In the genomic region with DNA sequence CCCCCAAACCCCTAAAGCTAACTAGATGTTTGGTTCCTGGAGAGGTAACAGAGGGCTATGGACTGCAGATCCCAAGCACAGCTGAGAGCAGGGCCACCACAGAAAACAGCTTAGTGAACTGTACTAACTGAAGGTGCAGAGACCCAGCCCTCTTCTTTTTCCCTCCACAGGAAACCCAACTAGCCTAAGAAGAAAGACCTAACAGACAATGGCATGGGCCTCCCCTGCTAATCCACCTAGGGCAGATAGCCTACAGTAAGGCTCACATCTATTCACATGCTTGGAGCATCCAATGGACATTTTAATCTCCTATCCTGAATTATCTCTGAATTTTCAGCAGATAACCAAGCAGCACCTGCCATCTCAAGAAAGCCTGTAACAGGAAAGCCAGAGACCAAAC, we compare ENCODE assay signal across 23 cellular contexts. TPM values are rescaled to one million over a fixed set of nuclear protein-coding genes. Genes with fewer than 3 reads are reported as not detected.
DNase-seq lines count a peak whose midpoint lies in the region; ATAC-seq, FAIRE-seq and TF ChIP-seq lines count a peak whose summit lies in the region.
"Had no signal": no experiment of that assay in that cellular context is flagged by ENCODE, and none has a peak within 500 bp of the region (broad histone marks: within the 10 kb centered on the region; RNA-seq: fewer than 3 reads in every experiment).

No MANE protein-coding gene starts in this region.

- no peak for ATAC-seq in activated T-cell treated with anti-CD3 and anti-CD28 coated beads, Interleukin-2, amount 50 U/mL, for 72 hours (replicated peaks in 1 of 2)
- no peak for ATAC-seq in HG02759 (IDR thresholded peaks at IDR 0.05; ENCODE audit: unreplicated experiment)
- ATAC-seq: GM12878 had no signal

- no peak for FAIRE-seq in urothelium cell line (lab: Jason Lieb, UNC)
- FAIRE-seq: GM12878 had no signal

- H3K27ac Mint-ChIP-seq in activated T-cell treated with anti-CD3 and anti-CD28 coated beads, Interleukin-2, amount 50 U/mL, for 72 hours = peak overlapping the region; percentile 46
- H3K27ac Mint-ChIP-seq in endothelial cell (ENCODE audit: unreplicated experiment) = peak overlapping the region; percentile 74
- H3K27ac Mint-ChIP-seq: HFFc6 had no signal

- H3K9ac ChIP-seq in HUES48 (ENCODE audit: low read depth, low read length) = no peak overlapping the region
- H3K9ac ChIP-seq: GM23248 had no signal

- peaks cover 26% of the 10 kb centered on the region for H3K36me3 ChIP-seq in HUES48 (ENCODE audit: control insufficient read depth, insufficient read depth, low read length)

- H3K9me3 ChIP-seq in HUES48 (ENCODE audit: control insufficient read depth, insufficient read depth, low read length) = no peaks in the 10 kb centered on the region
- H3K9me3 ChIP-seq: HAP-1, SJSA1 had no signal

- TF ChIP-seq CTCF in endothelial cell (IDR thresholded peaks at IDR 0.05; ENCODE audit: unreplicated experiment) = no peak

- H3K27me3 ChIP-seq in HUES48 (ENCODE audit: control insufficient read depth, insufficient read depth, low read length) = no peaks in the 10 kb centered on the region
- H3K27me3 ChIP-seq: SJSA1 had no signal

- H3K4me1 ChIP-seq in HUES48 (ENCODE audit: control insufficient read depth, insufficient read depth, low read length) = no peaks in the 10 kb centered on the region
- H3K4me1 ChIP-seq: HAP-1, SJSA1 had no signal

- H3K27me3 Mint-ChIP-seq in activated T-cell treated with anti-CD3 and anti-CD28 coated beads, Interleukin-2, amount 50 U/mL, for 72 hours (ENCODE audit: low read depth) = no peaks in the 10 kb centered on the region
- H3K27me3 Mint-ChIP-seq in endothelial cell (ENCODE audit: unreplicated experiment) = no peaks in the 10 kb centered on the region

- no peak overlapping the region for H3K4me3 Mint-ChIP-seq in activated T-cell treated with anti-CD3 and anti-CD28 coated beads, Interleukin-2, amount 50 U/mL, for 72 hours
- no peak overlapping the region for H3K4me3 Mint-ChIP-seq in endothelial cell (ENCODE audit: unreplicated experiment)
- H3K4me3 Mint-ChIP-seq: HFFc6 had no signal

- no peak for DNase-seq in activated T-cell treated with anti-CD3 and anti-CD28 coated beads, Interleukin-2, amount 50 U/mL, for 72 hours
- no peak for DNase-seq in activated T-cell treated with anti-CD3 and anti-CD28 coated beads, Interleukin-2, amount 50 U/mL, for 1 hour
- DNase-seq in endothelial cell (ENCODE audit: low spot score) (no peak), urothelium cell line (ENCODE audit: low spot score) (no peak), NK-92 (lab: John Stamatoyannopoulos, UW; ENCODE audit: unreplicated experiment) (no peak)
- DNase-seq: EL, GDM1, GM23248, HFFc6, NCI-H1092, NCI-H1436, NCI-H187, NCI-H2171 treated with DMSO at 0.1 percent for 48 hours, NCI-H345, NCI-H510A treated with DMSO at 0.1 percent for 48 hours, NCI-H748 treated with DMSO at 0.1 percent for 48 hours, PC-9, Right ventricle myocardium superior had no signal

- peaks cover 2 to 22% of the 10 kb centered on the region in 2 donors for H3K36me3 Mint-ChIP-seq in activated T-cell treated with anti-CD3 and anti-CD28 coated beads, Interleukin-2, amount 50 U/mL, for 72 hours (ENCODE audit: insufficient read depth in 2 of 2)
- H3K36me3 Mint-ChIP-seq in endothelial cell (ENCODE audit: low read depth, unreplicated experiment) = peaks cover 29% of the 10 kb centered on the region

- peak overlapping the region; percentile 28 for H3K27ac ChIP-seq in HUES48 (ENCODE audit: low read depth, low read length)
- H3K27ac ChIP-seq: GM23248, PC-9, SJSA1 had no signal

- peaks cover 13% of the 10 kb centered on the region for H3K4me1 Mint-ChIP-seq in activated T-cell treated with anti-CD3 and anti-CD28 coated beads, Interleukin-2, amount 50 U/mL, for 72 hours (ENCODE audit: low read depth)
- peaks cover 21% of the 10 kb centered on the region for H3K4me1 Mint-ChIP-seq in endothelial cell (ENCODE audit: unreplicated experiment)

- no peak overlapping the region for H3K4me3 ChIP-seq in HUES48 (ENCODE audit: low read depth, low read length)
- H3K4me3 ChIP-seq: GM12878, GM23248, HAP-1, PC-9, SJSA1 had no signal

- H3K9me3 Mint-ChIP-seq in activated T-cell treated with anti-CD3 and anti-CD28 coated beads, Interleukin-2, amount 50 U/mL, for 72 hours = peaks cover 0 to 2% of the 10 kb centered on the region in 2 donors
- H3K9me3 Mint-ChIP-seq in endothelial cell (ENCODE audit: unreplicated experiment) = no peaks in the 10 kb centered on the region
- H3K9me3 Mint-ChIP-seq: HFFc6 had no signal

RNA-seq across cellular contexts. Expression of gene FECH, which starts 8.8 kb away (rescaled TPM):
- total RNA-seq in activated T-cell treated with anti-CD3 and anti-CD28 coated beads, Interleukin-2, amount 50 U/mL, for 72 hours = 10 to 100 TPM; 24.2 to 32.6 TPM
- total RNA-seq in endothelial cell (ENCODE audit: unreplicated experiment) = 51.6 TPM

RNA-seq across cellular contexts. Expression of gene NARS1, which starts 26.3 kb away (rescaled TPM):
- total RNA-seq in activated T-cell treated with anti-CD3 and anti-CD28 coated beads, Interleukin-2, amount 50 U/mL, for 72 hours = 100 to 1,000 TPM; 130 to 137 TPM
- 101 TPM for total RNA-seq in endothelial cell (ENCODE audit: unreplicated experiment)
